In the genomic region with DNA sequence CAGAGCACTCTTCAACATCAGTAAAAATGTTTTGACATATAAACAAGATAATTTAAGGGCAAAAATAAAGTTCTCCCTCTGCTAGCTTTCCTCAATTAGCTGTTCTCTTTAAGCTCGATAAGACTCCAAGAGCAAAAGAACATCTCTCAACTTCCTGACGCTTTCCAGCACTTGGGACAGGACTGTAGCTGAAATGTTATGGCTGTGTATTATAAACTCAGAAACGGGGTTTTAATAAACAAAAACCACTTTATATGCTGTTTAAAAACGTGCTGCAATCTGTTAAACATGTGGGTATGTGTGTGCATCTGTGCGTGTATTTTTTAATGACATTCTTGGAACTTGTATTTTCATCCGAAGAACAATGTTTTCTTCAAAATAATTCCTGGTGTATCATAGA, we compare ENCODE assay signal across 17 cellular contexts.
DNase-seq lines count a peak whose midpoint lies in the region; ATAC-seq, FAIRE-seq and TF ChIP-seq lines count a peak whose summit lies in the region.
"Had no signal": no experiment of that assay in that cellular context is flagged by ENCODE, and none has a peak within 500 bp of the region (broad histone marks: within the 10 kb centered on the region; RNA-seq: fewer than 3 reads in every experiment).

No MANE protein-coding gene starts in this region.

- H3K9ac ChIP-seq in HepG2 (ENCODE audit: insufficient read depth, low read depth, low read length) (no peak overlapping the region), mesenchymal stem cell (ENCODE audit: low read length) (no peak overlapping the region)
- H3K9ac ChIP-seq: BLaER1 had no signal

- no peak for TF ChIP-seq RAD21 in HepG2 (CRISPR knock-in tag; IDR thresholded peaks at IDR 0.05)

- no peak for DNase-seq in HepG2 (ENCODE audit: low spot score)
- DNase-seq in right lobe of liver: no peak
- peak; percentile 45 for DNase-seq in mesenchymal stem cell
- no peak for DNase-seq in stimulated activated naive CD8-positive, alpha-beta T cell treated with anti-CD3 and anti-CD28 coated beads, Interleukin-15, amount 100 ng/mL, for 72 hours
- DNase-seq: AML-193; Caco-2; CD8-positive, alpha-beta memory T cell; DMS53; GF-D8 had no signal

- H2BK12ac ChIP-seq in mesenchymal stem cell (ENCODE audit: low read length in 2 of 2): no peak overlapping the region

- no TSS peak for BruUV-seq in HepG2 (replicated peaks; lab: Mats Ljungman, UMichigan)

- no peaks in the 10 kb centered on the region for H3K4me1 Mint-ChIP-seq in stimulated activated naive CD8-positive, alpha-beta T cell treated with anti-CD3 and anti-CD28 coated beads, Interleukin-15, amount 100 ng/mL, for 72 hours

- no peaks in the 10 kb centered on the region for H3K79me2 ChIP-seq in HepG2 (ENCODE audit: insufficient read depth, low read length)

- no peak overlapping the region for H3K23ac ChIP-seq in mesenchymal stem cell (ENCODE audit: low read length in 2 of 2)

- no peak for TF ChIP-seq POLR2A in HepG2 (IDR thresholded peaks at IDR 0.05; ENCODE audit: insufficient read depth in 1 of 2, low read depth in 2 of 2, low read length in 2 of 2)
- no peak for TF ChIP-seq POLR2A in right lobe of liver (IDR thresholded peaks at IDR 0.05)

- H2BK120ac ChIP-seq in mesenchymal stem cell (ENCODE audit: low read depth, low read length): no peak overlapping the region

- no peaks in the 10 kb centered on the region for H3K9me3 ChIP-seq in HepG2 (ENCODE audit: low read length)
- H3K9me3 ChIP-seq in right lobe of liver: no peaks in the 10 kb centered on the region
- H3K9me3 ChIP-seq in mesenchymal stem cell (ENCODE audit: control insufficient read depth, low read length): peaks cover 11% of the 10 kb centered on the region
- H3K9me3 ChIP-seq: BLaER1, Caco-2, HAP-1 had no signal

- H4K20me1 ChIP-seq in HepG2 (ENCODE audit: insufficient read depth, low read length): no peaks in the 10 kb centered on the region
- H4K20me1 ChIP-seq: BLaER1 had no signal

- no peak overlapping the region for H2BK15ac ChIP-seq in mesenchymal stem cell (ENCODE audit: low read depth, poor library complexity, severe bottlenecking)

- H3K4me3 ChIP-seq in HepG2 (replicated peaks in 1 of 3; ENCODE audit: insufficient read depth in 1 of 3, low read depth in 2 of 3, low read length in 3 of 3): no peak overlapping the region
- H3K4me3 ChIP-seq in right lobe of liver: no peak overlapping the region
- H3K4me3 ChIP-seq in mesenchymal stem cell (ENCODE audit: insufficient read depth in 1 of 2, low read depth in 1 of 2, low read length in 2 of 2): no peak overlapping the region
- H3K4me3 ChIP-seq: BLaER1, HAP-1, K562 had no signal

- H3K27ac Mint-ChIP-seq in stimulated activated naive CD8-positive, alpha-beta T cell treated with anti-CD3 and anti-CD28 coated beads, Interleukin-15, amount 100 ng/mL, for 72 hours: no peak overlapping the region
- H3K27ac Mint-ChIP-seq: CD8-positive, alpha-beta memory T cell had no signal

- FAIRE-seq in HepG2 (lab: Jason Lieb, UNC) (no peak), endometrium (lab: Jason Lieb, UNC) (peak; percentile 83)
- FAIRE-seq: H1, K562 had no signal

- H2BK5ac ChIP-seq in mesenchymal stem cell (ENCODE audit: low read depth, low read length, poor library complexity, severe bottlenecking): no peak overlapping the region

- no peak overlapping the region for H3K14ac ChIP-seq in mesenchymal stem cell (ENCODE audit: low read length in 2 of 2)

- no peak overlapping the region for H4K91ac ChIP-seq in mesenchymal stem cell (ENCODE audit: low read length)

- in situ Hi-C loops in HepG2 (cut with HindIII; ENCODE audit: extremely low pct_ligation_motif_present, low pct_unique_long_range_greater_than_20kb): no loop called here

- 65% methylated on average over 6 of the region's 6 CpGs for WGBS in HepG2 (ENCODE audit: low lambda C conversion rate)
- WGBS in right lobe of liver (ENCODE audit: insufficient coverage, low coverage, low lambda C conversion rate, missing lambda C conversion rate): 62% methylated on average over 6 of the region's 6 CpGs
- 41% methylated on average over 4 of the region's 6 CpGs for WGBS in mesenchymal stem cell

- no peak overlapping the region for H3K18ac ChIP-seq in mesenchymal stem cell (ENCODE audit: low read depth in 1 of 2, low read length in 2 of 2)

- intact Hi-C loops in HepG2 (cut with micrococcal nuclease; ENCODE audit: unreplicated experiment): no loop called here
- intact Hi-C loops in right lobe of liver (cut with DNase I): no loop called here

- no peaks in the 10 kb centered on the region for H3K27me3 Mint-ChIP-seq in stimulated activated naive CD8-positive, alpha-beta T cell treated with anti-CD3 and anti-CD28 coated beads, Interleukin-15, amount 100 ng/mL, for 72 hours

- POLR2A ChIA-PET in HepG2 (lab: Yijun Ruan, JAX): no interaction called here

- H2AK5ac ChIP-seq in mesenchymal stem cell (ENCODE audit: low read length, severe bottlenecking): no peak overlapping the region

- H3K79me1 ChIP-seq in mesenchymal stem cell (replicated peaks; ENCODE audit: low read length, poor library complexity, severe bottlenecking): no peaks in the 10 kb centered on the region

- H3K9me3 Mint-ChIP-seq in stimulated activated naive CD8-positive, alpha-beta T cell treated with anti-CD3 and anti-CD28 coated beads, Interleukin-15, amount 100 ng/mL, for 72 hours: peaks cover 0 to 6% of the 10 kb centered on the region in 2 donors
- H3K9me3 Mint-ChIP-seq: CD8-positive, alpha-beta memory T cell had no signal

- no peak for TF ChIP-seq EP300 in HepG2 (IDR thresholded peaks at IDR 0.05; ENCODE audit: low read depth in 2 of 2, low read length in 2 of 2)
- no peak for TF ChIP-seq EP300 in HepG2 (CRISPR knock-in tag; IDR thresholded peaks at IDR 0.05; ENCODE audit: borderline replicate concordance)

- no peak overlapping the region for H3K27ac ChIP-seq in HepG2 (ENCODE audit: extremely low read length, insufficient read depth, low read length)
- no peak overlapping the region for H3K27ac ChIP-seq in right lobe of liver
- H3K27ac ChIP-seq in mesenchymal stem cell (ENCODE audit: low read length, poor library complexity, severe bottlenecking): no peak overlapping the region
- H3K27ac ChIP-seq: 22Rv1, BLaER1 had no signal

- H3K4me1 ChIP-seq in HepG2 (ENCODE audit: insufficient read depth, low read length): no peaks in the 10 kb centered on the region
- no peaks in the 10 kb centered on the region for H3K4me1 ChIP-seq in right lobe of liver
- H3K4me1 ChIP-seq in mesenchymal stem cell (ENCODE audit: control insufficient read depth, insufficient read depth, low read depth, low read length): no peaks in the 10 kb centered on the region
- H3K4me1 ChIP-seq: BLaER1, Caco-2, HAP-1 had no signal

- CTCF ChIA-PET in HepG2 (lab: Yijun Ruan, JAX; ENCODE audit: low intra/inter-chr PET ratio, low total read pairs): no interaction called here

- H3K36me3 ChIP-seq in HepG2 (replicated peaks in 1 of 2; ENCODE audit: control insufficient read depth in 1 of 2, insufficient read depth in 2 of 2, low read length in 2 of 2) (no peaks in the 10 kb centered on the region), right lobe of liver (no peaks in the 10 kb centered on the region), mesenchymal stem cell (ENCODE audit: control insufficient read depth in 1 of 2, insufficient read depth in 2 of 2, low read depth in 1 of 2, low read length in 2 of 2) (no peaks in the 10 kb centered on the region)
- H3K36me3 ChIP-seq: BLaER1, HAP-1 had no signal

- no peak overlapping the region for H2AFZ ChIP-seq in HepG2 (ENCODE audit: low read length)
- no peak overlapping the region for H2AFZ ChIP-seq in mesenchymal stem cell (ENCODE audit: low read depth, low read length)

- H3K4ac ChIP-seq in mesenchymal stem cell (ENCODE audit: low read depth in 1 of 2, low read length in 2 of 2): no peak overlapping the region

- H3K27me3 ChIP-seq in HepG2 (ENCODE audit: control insufficient read depth in 1 of 2, insufficient read depth in 2 of 2, low read length in 2 of 2) (no peaks in the 10 kb centered on the region; a peak in 1 of 5 replicates), right lobe of liver (no peaks in the 10 kb centered on the region), mesenchymal stem cell (ENCODE audit: control insufficient read depth in 1 of 2, insufficient read depth in 1 of 2, low read length in 2 of 2) (no peaks in the 10 kb centered on the region)
- H3K27me3 ChIP-seq: BLaER1 had no signal

- ATAC-seq in HepG2: no peak
- ATAC-seq in right lobe of liver: no peak
- no peak for ATAC-seq in stimulated activated naive CD8-positive, alpha-beta T cell treated with anti-CD3 and anti-CD28 coated beads, Interleukin-15, amount 100 ng/mL, for 72 hours
- ATAC-seq in GM18907 (IDR thresholded peaks at IDR 0.05; ENCODE audit: unreplicated experiment): no peak
- no peak for ATAC-seq in GM19455 (IDR thresholded peaks at IDR 0.05; ENCODE audit: unreplicated experiment)
- ATAC-seq: K562 had no signal

- no peak overlapping the region for H4K8ac ChIP-seq in mesenchymal stem cell (ENCODE audit: low read length)

- H3K4me3 Mint-ChIP-seq in stimulated activated naive CD8-positive, alpha-beta T cell treated with anti-CD3 and anti-CD28 coated beads, Interleukin-15, amount 100 ng/mL, for 72 hours: no peak overlapping the region
- H3K4me3 Mint-ChIP-seq: CD8-positive, alpha-beta memory T cell had no signal

- TF ChIP-seq CTCF in HepG2 (CRISPR knock-in tag; IDR thresholded peaks at IDR 0.05) (no peak), right lobe of liver (IDR thresholded peaks at IDR 0.05) (no peak)

- H3K4me2 ChIP-seq in HepG2 (ENCODE audit: low read depth, low read length) (no peak overlapping the region), mesenchymal stem cell (ENCODE audit: low read length, poor library complexity, severe bottlenecking) (no peak overlapping the region)
- H3K4me2 ChIP-seq: BLaER1 had no signal

TF ChIP-seq in HepG2, 621 proteins besides CTCF, POLR2A, EP300 and RAD21:
- TF ChIP-seq, protein P1, sequence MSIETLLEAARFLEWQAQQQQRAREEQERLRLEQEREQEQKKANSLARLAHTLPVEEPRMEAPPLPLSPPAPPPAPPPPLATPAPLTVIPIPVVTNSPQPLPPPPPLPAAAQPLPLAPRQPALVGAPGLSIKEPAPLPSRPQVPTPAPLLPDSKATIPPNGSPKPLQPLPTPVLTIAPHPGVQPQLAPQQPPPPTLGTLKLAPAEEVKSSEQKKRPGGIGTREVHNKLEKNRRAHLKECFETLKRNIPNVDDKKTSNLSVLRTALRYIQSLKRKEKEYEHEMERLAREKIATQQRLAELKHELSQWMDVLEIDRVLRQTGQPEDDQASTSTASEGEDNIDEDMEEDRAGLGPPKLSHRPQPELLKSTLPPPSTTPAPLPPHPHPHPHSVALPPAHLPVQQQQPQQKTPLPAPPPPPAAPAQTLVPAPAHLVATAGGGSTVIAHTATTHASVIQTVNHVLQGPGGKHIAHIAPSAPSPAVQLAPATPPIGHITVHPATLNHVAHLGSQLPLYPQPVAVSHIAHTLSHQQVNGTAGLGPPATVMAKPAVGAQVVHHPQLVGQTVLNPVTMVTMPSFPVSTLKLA (IDR thresholded peaks at IDR 0.05): peak; percentile 29; the same call in 1 of the 2 replicates
- TF ChIP-seq ZNF543 (CRISPR knock-in tag; IDR thresholded peaks at IDR 0.05): no peak
